Comparison of ENCODE assay signal across 11 cellular contexts in genomic region chr3:98190911-98191310, GRCh38. TPM values are rescaled to one million over a fixed set of nuclear protein-coding genes. Genes with fewer than 3 reads are reported as not detected.
"Had no signal": no experiment of that assay in that cellular context is flagged by ENCODE, and none has a peak within 500 bp of the region (broad histone marks: within the 10 kb centered on the region; RNA-seq: fewer than 3 reads in every experiment).

No MANE protein-coding gene starts in this region.

RNA-seq across cellular contexts. Expression of gene OR5H15, which starts 24.4 kb away (rescaled TPM):
- total RNA-seq: OCI-LY7, PC-3, PC-9, Peyer's patch, Right ventricle myocardium inferior, Right ventricle myocardium superior, RPMI7951, SJCRH30, SJSA1, SK-MEL-5 had no signal
- polyA plus RNA-seq: SK-N-SH had no signal

RNA-seq across cellular contexts. Expression of gene OR5H14, which starts 43.6 kb away (rescaled TPM):
- total RNA-seq: OCI-LY7, PC-3, PC-9, Peyer's patch, Right ventricle myocardium inferior, Right ventricle myocardium superior, RPMI7951, SJCRH30, SJSA1, SK-MEL-5 had no signal
- polyA plus RNA-seq: SK-N-SH had no signal
